ENCODE assay signal across 11 cellular contexts in genomic region chr12:49389092-49389703, GRCh38. TPM values are rescaled to one million over a fixed set of nuclear protein-coding genes. Genes with fewer than 3 reads are reported as not detected.
DNase-seq lines count a peak whose midpoint lies in the region; ATAC-seq and TF ChIP-seq lines count a peak whose summit lies in the region.
"Had no signal": no experiment of that assay in that cellular context is flagged by ENCODE, and none has a peak within 500 bp of the region (broad histone marks: within the 10 kb centered on the region; RNA-seq: fewer than 3 reads in every experiment).

No MANE protein-coding gene starts in this region.

- peaks cover 4% of the 10 kb centered on the region for H3K4me1 Mint-ChIP-seq in CD8-positive, alpha-beta T cell (ENCODE audit: low read depth)
- H3K4me1 Mint-ChIP-seq in activated CD4-positive, alpha-beta T cell treated with anti-CD3 and anti-CD28 coated beads for 36 hours = peaks cover 6% of the 10 kb centered on the region

- peak; percentile 26 to 81 (median 71) for DNase-seq in CD8-positive, alpha-beta T cell
- peak; percentile 82 for DNase-seq in activated CD4-positive, alpha-beta T cell treated with anti-CD3 and anti-CD28 coated beads for 36 hours
- DNase-seq in colonic mucosa (peak; percentile 22), retina (peak; percentile 1), NCI-H2107 treated with DMSO at 0.1 percent for 48 hours (lab: John Stamatoyannopoulos, UW; ENCODE audit: unreplicated experiment) (no peak), NCI-H1105 treated with DMSO at 0.1 percent for 48 hours (lab: John Stamatoyannopoulos, UW) (no peak)
- DNase-seq: BE2C, gastrocnemius medialis had no signal

- H3K27me3 Mint-ChIP-seq in CD8-positive, alpha-beta T cell (ENCODE audit: low read depth) = no peaks in the 10 kb centered on the region
- H3K27me3 Mint-ChIP-seq in activated CD4-positive, alpha-beta T cell treated with anti-CD3 and anti-CD28 coated beads for 36 hours = no peaks in the 10 kb centered on the region

- no peak overlapping the region for H3K4me3 ChIP-seq in CD8-positive, alpha-beta T cell (ENCODE audit: low read depth, low read length)
- no peak overlapping the region for H3K4me3 ChIP-seq in colonic mucosa
- H3K4me3 ChIP-seq: gastrocnemius medialis had no signal

- peak; percentile 35 for TF ChIP-seq CTCF in CD8-positive, alpha-beta T cell (IDR thresholded peaks at IDR 0.05)
- no peak for TF ChIP-seq CTCF in colonic mucosa (IDR thresholded peaks at IDR 0.05)

- no peak overlapping the region for H3K27ac ChIP-seq in CD8-positive, alpha-beta T cell (ENCODE audit: low read depth, low read length)
- no peak overlapping the region for H3K27ac ChIP-seq in colonic mucosa
- H3K27ac ChIP-seq: gastrocnemius medialis had no signal

- H3K27me3 ChIP-seq in CD8-positive, alpha-beta T cell (ENCODE audit: insufficient read depth, low read length) = no peaks in the 10 kb centered on the region
- no peaks in the 10 kb centered on the region for H3K27me3 ChIP-seq in colonic mucosa
- H3K27me3 ChIP-seq: BE2C, gastrocnemius medialis had no signal

- H3K36me3 Mint-ChIP-seq in CD8-positive, alpha-beta T cell = no peaks in the 10 kb centered on the region
- peaks cover 6% of the 10 kb centered on the region for H3K36me3 Mint-ChIP-seq in activated CD4-positive, alpha-beta T cell treated with anti-CD3 and anti-CD28 coated beads for 36 hours (ENCODE audit: low read depth)

- no peaks in the 10 kb centered on the region for H3K4me1 ChIP-seq in CD8-positive, alpha-beta T cell (ENCODE audit: insufficient read depth, low read length)
- H3K4me1 ChIP-seq in colonic mucosa = no peaks in the 10 kb centered on the region
- H3K4me1 ChIP-seq: BE2C had no signal

- intact Hi-C loops in CD8-positive, alpha-beta T cell (cut with DNase I, micrococcal nuclease) = loop anchor here in 1 of 2 experiments (1.0 kb wide), 1 partner anchor 31 kb away; no protein-coding TSS in a partner anchor
- intact Hi-C loops in activated CD4-positive, alpha-beta T cell treated with anti-CD3 and anti-CD28 coated beads for 36 hours (cut with DNase I, micrococcal nuclease) = no loop called here
- intact Hi-C loops in colonic mucosa (cut with DNase I) = no loop called here

- peak overlapping the region; percentile 40 for H3K4me3 Mint-ChIP-seq in CD8-positive, alpha-beta T cell
- peak overlapping the region; percentile 9 for H3K4me3 Mint-ChIP-seq in activated CD4-positive, alpha-beta T cell treated with anti-CD3 and anti-CD28 coated beads for 36 hours

- POLR2A ChIA-PET in CD8-positive, alpha-beta T cell (lab: Charles Lee) = no interaction called here
- POLR2A ChIA-PET in activated CD4-positive, alpha-beta T cell treated with anti-CD3 and anti-CD28 coated beads for 36 hours (lab: Charles Lee) = no interaction called here

- H3K9ac ChIP-seq in colonic mucosa (ENCODE audit: low read depth in 2 of 2, low read length in 2 of 2) = no peak overlapping the region

- peak; percentile 97 for ATAC-seq in CD8-positive, alpha-beta T cell
- ATAC-seq in activated CD4-positive, alpha-beta T cell treated with anti-CD3 and anti-CD28 coated beads for 36 hours = peak; percentile 95
- no peak for ATAC-seq in GM21723 (IDR thresholded peaks at IDR 0.05; ENCODE audit: unreplicated experiment)
- ATAC-seq in GM18517 (IDR thresholded peaks at IDR 0.05; ENCODE audit: unreplicated experiment) = no peak
- ATAC-seq: gastrocnemius medialis had no signal

- no peaks in the 10 kb centered on the region for H3K9me3 Mint-ChIP-seq in CD8-positive, alpha-beta T cell
- no peaks in the 10 kb centered on the region for H3K9me3 Mint-ChIP-seq in activated CD4-positive, alpha-beta T cell treated with anti-CD3 and anti-CD28 coated beads for 36 hours (ENCODE audit: low read depth)

- H3K27ac Mint-ChIP-seq in CD8-positive, alpha-beta T cell = no peak overlapping the region
- H3K27ac Mint-ChIP-seq in activated CD4-positive, alpha-beta T cell treated with anti-CD3 and anti-CD28 coated beads for 36 hours = no peak overlapping the region

- H3K9me3 ChIP-seq in CD8-positive, alpha-beta T cell (ENCODE audit: low read length) = no peaks in the 10 kb centered on the region
- no peaks in the 10 kb centered on the region for H3K9me3 ChIP-seq in colonic mucosa
- H3K9me3 ChIP-seq: BE2C, gastrocnemius medialis had no signal

- no peaks in the 10 kb centered on the region for H3K36me3 ChIP-seq in CD8-positive, alpha-beta T cell (ENCODE audit: insufficient read depth, low read length)
- no peaks in the 10 kb centered on the region for H3K36me3 ChIP-seq in colonic mucosa
- H3K36me3 ChIP-seq: BE2C, gastrocnemius medialis had no signal

- CTCF ChIA-PET in CD8-positive, alpha-beta T cell (lab: Charles Lee) = interaction anchor here (1.0 to 2.4 kb wide), 9 partner anchors 9 to 59 kb away, joined by 3 to 9 read pairs (median 4); partner anchors contain the start of genes DNAJC22 and SPATS2
- CTCF ChIA-PET in activated CD4-positive, alpha-beta T cell treated with anti-CD3 and anti-CD28 coated beads for 36 hours (lab: Charles Lee) = interaction anchor here (0.7 to 2.2 kb wide), 13 partner anchors 8 to 557 kb away, joined by 3 to 7 read pairs (median 4); partner anchors contain the start of gene SPATS2

RNA-seq across cellular contexts. Expression of gene SPATS2, which starts 21.9 kb away (rescaled TPM):
- total RNA-seq in CD8-positive, alpha-beta T cell = 1 to 10 TPM; 5.6 to 7.2 TPM
- 10 to 100 TPM; 10.6 to 18.8 TPM for total RNA-seq in activated CD4-positive, alpha-beta T cell treated with anti-CD3 and anti-CD28 coated beads for 36 hours
- total RNA-seq in colonic mucosa = 10 to 100 TPM; 17.2 to 21.9 TPM

RNA-seq across cellular contexts. Expression of gene DNAJC22, which starts 42.5 kb away (rescaled TPM):
- total RNA-seq in CD8-positive, alpha-beta T cell = not detected
- total RNA-seq in activated CD4-positive, alpha-beta T cell treated with anti-CD3 and anti-CD28 coated beads for 36 hours = under 1 TPM in 1 of 2 experiments, not detected in 1; 0.05 TPM
- 10 to 100 TPM; 29.0 to 34.2 TPM for total RNA-seq in colonic mucosa

RNA-seq across cellular contexts. Expression of gene C1QL4, which starts 52.2 kb away (rescaled TPM):
- not detected for total RNA-seq in CD8-positive, alpha-beta T cell
- total RNA-seq in activated CD4-positive, alpha-beta T cell treated with anti-CD3 and anti-CD28 coated beads for 36 hours = not detected
- total RNA-seq in colonic mucosa = not detected
- total RNA-seq: gastrocnemius medialis, urinary bladder had no signal

Comparison
In these comparisons a context has a peak if more than half of its experiments do, and no peak if none do; other contexts are left out.
1. ATAC-seq: peak in CD8-positive, alpha-beta T cell (single experiment) and activated CD4-positive, alpha-beta T cell treated with anti-CD3 and anti-CD28 coated beads for 36 hours (single experiment); none in GM21723 (single experiment) and GM18517 (single experiment).
2. DNase-seq: peak in CD8-positive, alpha-beta T cell (7 of 7), activated CD4-positive, alpha-beta T cell treated with anti-CD3 and anti-CD28 coated beads for 36 hours (single experiment), colonic mucosa (single experiment) and retina (single experiment); none in NCI-H2107 treated with DMSO at 0.1 percent for 48 hours (single experiment) and NCI-H1105 treated with DMSO at 0.1 percent for 48 hours (single experiment).
3. RNA of gene DNAJC22, which starts 42.5 kb away (total RNA-seq): 29.0 to 34.2 TPM in colonic mucosa; not detected in CD8-positive, alpha-beta T cell and 0.05 TPM in activated CD4-positive, alpha-beta T cell treated with anti-CD3 and anti-CD28 coated beads for 36 hours; every median in the first group is over 10 times any median in the second.